Comparison of ENCODE assay signal across 20 cellular contexts in genomic region chr9:104339692-104340091, GRCh38.
DNase-seq lines count a peak whose midpoint lies in the region; ATAC-seq and TF ChIP-seq lines count a peak whose summit lies in the region.
"Had no signal": no experiment of that assay in that cellular context is flagged by ENCODE, and none has a peak within 500 bp of the region (broad histone marks: within the 10 kb centered on the region; RNA-seq: fewer than 3 reads in every experiment).

No MANE protein-coding gene starts in this region.

- no peaks in the 10 kb centered on the region for H3K79me2 ChIP-seq in mammary epithelial cell (ENCODE audit: insufficient read depth, low read length)

- no peak overlapping the region for H3K4me3 Mint-ChIP-seq in MCF 10A (ENCODE audit: unreplicated experiment)
- H3K4me3 Mint-ChIP-seq in activated CD4-positive, alpha-beta memory T cell treated with anti-CD3 and anti-CD28 coated beads, Interleukin-2, amount 10 ng/mL, durations not matched to agents 7 days and 5 days: no peak overlapping the region
- H3K4me3 Mint-ChIP-seq in stimulated activated effector memory CD8-positive, alpha-beta T cell treated with anti-CD3 and anti-CD28 coated beads, Interleukin-12 subunit alpha, Interleukin-12 subunit beta, amount 100 ng/mL, for 72 hours: no peak overlapping the region
- H3K4me3 Mint-ChIP-seq: H9 had no signal

- POLR2A ChIA-PET in MCF 10A (lab: Yijun Ruan, JAX): no interaction called here
- POLR2A ChIA-PET in activated CD4-positive, alpha-beta memory T cell treated with anti-CD3 and anti-CD28 coated beads, Interleukin-2, amount 10 ng/mL, durations not matched to agents 7 days and 5 days (lab: Charles Lee): no interaction called here

- H3K4me1 Mint-ChIP-seq in MCF 10A (ENCODE audit: insufficient read depth, unreplicated experiment): no peaks in the 10 kb centered on the region
- H3K4me1 Mint-ChIP-seq in activated CD4-positive, alpha-beta memory T cell treated with anti-CD3 and anti-CD28 coated beads, Interleukin-2, amount 10 ng/mL, durations not matched to agents 7 days and 5 days: no peaks in the 10 kb centered on the region
- no peaks in the 10 kb centered on the region for H3K4me1 Mint-ChIP-seq in stimulated activated effector memory CD8-positive, alpha-beta T cell treated with anti-CD3 and anti-CD28 coated beads, Interleukin-12 subunit alpha, Interleukin-12 subunit beta, amount 100 ng/mL, for 72 hours
- H3K4me1 Mint-ChIP-seq: H9 had no signal

- H3K9ac ChIP-seq in mammary epithelial cell (ENCODE audit: insufficient read depth, low read length): no peak overlapping the region

- no peaks in the 10 kb centered on the region for H3K36me3 Mint-ChIP-seq in MCF 10A (ENCODE audit: insufficient read depth, unreplicated experiment)
- no peaks in the 10 kb centered on the region for H3K36me3 Mint-ChIP-seq in activated CD4-positive, alpha-beta memory T cell treated with anti-CD3 and anti-CD28 coated beads, Interleukin-2, amount 10 ng/mL, durations not matched to agents 7 days and 5 days (ENCODE audit: low read depth)
- no peaks in the 10 kb centered on the region for H3K36me3 Mint-ChIP-seq in stimulated activated effector memory CD8-positive, alpha-beta T cell treated with anti-CD3 and anti-CD28 coated beads, Interleukin-12 subunit alpha, Interleukin-12 subunit beta, amount 100 ng/mL, for 72 hours

- no peak for ATAC-seq in stimulated activated effector memory CD8-positive, alpha-beta T cell treated with anti-CD3 and anti-CD28 coated beads, Interleukin-12 subunit alpha, Interleukin-12 subunit beta, amount 100 ng/mL, for 72 hours

- H3K27me3 Mint-ChIP-seq in MCF 10A (ENCODE audit: insufficient read depth, unreplicated experiment): no peaks in the 10 kb centered on the region
- H3K27me3 Mint-ChIP-seq in activated CD4-positive, alpha-beta memory T cell treated with anti-CD3 and anti-CD28 coated beads, Interleukin-2, amount 10 ng/mL, durations not matched to agents 7 days and 5 days: no peaks in the 10 kb centered on the region

- intact Hi-C loops in mammary epithelial cell (cut with micrococcal nuclease) (no loop called here), MCF 10A (cut with micrococcal nuclease) (no loop called here)

- in situ Hi-C loops in mammary epithelial cell (cut with MboI; ENCODE audit: low sequenced_read_pairs in 2 of 2) (no loop called here), ACHN (cut with HindIII; ENCODE audit: low pct_ligation_motif_present, low pct_unique_long_range_greater_than_20kb, low sequenced_read_pairs) (no loop called here)

- CTCF ChIA-PET in mammary epithelial cell (lab: Charles Lee; ENCODE audit: low non-redundant PET): no interaction called here
- CTCF ChIA-PET in MCF 10A (lab: Yijun Ruan, JAX): no interaction called here
- CTCF ChIA-PET in activated CD4-positive, alpha-beta memory T cell treated with anti-CD3 and anti-CD28 coated beads, Interleukin-2, amount 10 ng/mL, durations not matched to agents 7 days and 5 days (lab: Charles Lee): no interaction called here

- H3K9me3 Mint-ChIP-seq in MCF 10A (ENCODE audit: unreplicated experiment): peaks cover 9% of the 10 kb centered on the region
- no peaks in the 10 kb centered on the region for H3K9me3 Mint-ChIP-seq in activated CD4-positive, alpha-beta memory T cell treated with anti-CD3 and anti-CD28 coated beads, Interleukin-2, amount 10 ng/mL, durations not matched to agents 7 days and 5 days
- peaks cover 3% of the 10 kb centered on the region for H3K9me3 Mint-ChIP-seq in stimulated activated effector memory CD8-positive, alpha-beta T cell treated with anti-CD3 and anti-CD28 coated beads, Interleukin-12 subunit alpha, Interleukin-12 subunit beta, amount 100 ng/mL, for 72 hours

- no peak overlapping the region for H3K27ac Mint-ChIP-seq in MCF 10A (ENCODE audit: low read depth, unreplicated experiment)
- no peak overlapping the region for H3K27ac Mint-ChIP-seq in activated CD4-positive, alpha-beta memory T cell treated with anti-CD3 and anti-CD28 coated beads, Interleukin-2, amount 10 ng/mL, durations not matched to agents 7 days and 5 days
- H3K27ac Mint-ChIP-seq in stimulated activated effector memory CD8-positive, alpha-beta T cell treated with anti-CD3 and anti-CD28 coated beads, Interleukin-12 subunit alpha, Interleukin-12 subunit beta, amount 100 ng/mL, for 72 hours: no peak overlapping the region
- H3K27ac Mint-ChIP-seq: H9 had no signal

- no TSS peak for BruUV-seq in mammary epithelial cell (replicated peaks; lab: Mats Ljungman, UMichigan)
- BruUV-seq in MCF 10A (replicated peaks; lab: Mats Ljungman, UMichigan): no TSS peak

- no peak overlapping the region for H3K27ac ChIP-seq in mammary epithelial cell (ENCODE audit: insufficient read depth, low read depth, low read length)
- H3K27ac ChIP-seq: 22Rv1, HL-60 had no signal

- H3K36me3 ChIP-seq in mammary epithelial cell (ENCODE audit: insufficient read depth, low read length): no peaks in the 10 kb centered on the region

- H3K27me3 ChIP-seq in mammary epithelial cell (ENCODE audit: insufficient read depth, low read length): no peaks in the 10 kb centered on the region

- H4K20me1 ChIP-seq in mammary epithelial cell (ENCODE audit: insufficient read depth, low read length): no peaks in the 10 kb centered on the region

- no peak overlapping the region for H2AFZ ChIP-seq in mammary epithelial cell (ENCODE audit: low read depth, low read length)

- no peak overlapping the region for H3K4me3 ChIP-seq in mammary epithelial cell (replicated peaks in 1 of 3; ENCODE audit: insufficient read depth in 1 of 3, low read depth in 2 of 3, low read length in 3 of 3)
- H3K4me3 ChIP-seq in epithelial cell of esophagus (ENCODE audit: low read length): no peak overlapping the region

- H3K4me1 ChIP-seq in mammary epithelial cell (ENCODE audit: insufficient read depth, low read length): no peaks in the 10 kb centered on the region

- H3K9me3 ChIP-seq in mammary epithelial cell (replicated peaks; ENCODE audit: insufficient read depth, low read length): peaks cover under 1% of the 10 kb centered on the region

- H3K4me2 ChIP-seq in mammary epithelial cell (ENCODE audit: insufficient read depth, low read depth, low read length): no peak overlapping the region

- TF ChIP-seq CTCF in mammary epithelial cell (conservative IDR thresholded peaks at IDR 0.05 in 1 of 2, IDR thresholded peaks at IDR 0.05 in 1 of 2; ENCODE audit: extremely low read depth in 1 of 2, insufficient read depth in 1 of 2, low read depth in 1 of 2, low read length in 2 of 2) (no peak), MCF 10A (IDR thresholded peaks at IDR 0.05; ENCODE audit: unreplicated experiment) (no peak), epithelial cell of esophagus (IDR thresholded peaks at IDR 0.05; ENCODE audit: insufficient read depth, low read depth, low read length, missing control alignments) (no peak)

- dilution Hi-C loops in mammary epithelial cell (cut with HindIII; ENCODE audit: low sequenced_read_pairs): no loop called here

- peak; percentile 23 for DNase-seq in mammary epithelial cell
- DNase-seq in MCF 10A (ENCODE audit: unreplicated experiment): no peak
- DNase-seq in RPMI7951 (ENCODE audit: low read depth): peak; percentile 20
- DNase-seq in epithelial cell of esophagus (ENCODE audit: low read depth): peak; percentile 7
- no peak for DNase-seq in activated CD4-positive, alpha-beta memory T cell treated with anti-CD3 and anti-CD28 coated beads, Interleukin-2, amount 10 ng/mL, durations not matched to agents 7 days and 5 days
- no peak for DNase-seq in ACHN
- no peak for DNase-seq in cerebellar nuclear complex (lab: John Stamatoyannopoulos, UW)
- no peak for DNase-seq in stimulated activated effector memory CD8-positive, alpha-beta T cell treated with anti-CD3 and anti-CD28 coated beads, Interleukin-12 subunit alpha, Interleukin-12 subunit beta, amount 100 ng/mL, for 72 hours (ENCODE audit: low spot score in 2 of 2)
- DNase-seq: Calu3, DMS79 treated with DMSO at 0.1 percent for 48 hours, H9, NCI-H1092 treated with DMSO at 0.1 percent for 48 hours, NCI-H1436, NCI-H187, NCI-H2081 treated with DMSO at 0.1 percent for 48 hours, NCI-H2171, NCI-H226, NCI-H510A had no signal

Comparison
In these comparisons a context has a peak if more than half of its experiments do, and no peak if none do; other contexts are left out.
1. DNase-seq: peak in mammary epithelial cell (single experiment), RPMI7951 (single experiment) and epithelial cell of esophagus (single experiment); none in MCF 10A (single experiment), activated CD4-positive, alpha-beta memory T cell treated with anti-CD3 and anti-CD28 coated beads, Interleukin-2, amount 10 ng/mL, durations not matched to agents 7 days and 5 days (single experiment), ACHN (single experiment), cerebellar nuclear complex (0 of 2) and stimulated activated effector memory CD8-positive, alpha-beta T cell treated with anti-CD3 and anti-CD28 coated beads, Interleukin-12 subunit alpha, Interleukin-12 subunit beta, amount 100 ng/mL, for 72 hours (0 of 2).